34 cellular contexts compared by ENCODE assay signal in genomic region chr14:96370528-96370927, GRCh38.
"Had no signal": no experiment of that assay in that cellular context is flagged by ENCODE, and none has a peak within 500 bp of the region (broad histone marks: within the 10 kb centered on the region; RNA-seq: fewer than 3 reads in every experiment).

No MANE protein-coding gene starts in this region.

- DNase-seq: Karpas-422, Kasumi-1, MG63, MM.1S, MV-4-11, NCI-H1048, NCI-H1092, NCI-H1092 treated with DMSO at 0.1 percent for 48 hours, NCI-H1105, NCI-H1105 treated with DMSO at 0.1 percent for 48 hours, NCI-H1417, NCI-H1417 treated with DMSO at 0.1 percent for 48 hours, NCI-H1436, NCI-H1436 treated with DMSO at 0.1 percent for 48 hours, NCI-H146, NCI-H1694, NCI-H1694 treated with DMSO at 0.1 percent for 48 hours, NCI-H187, NCI-H187 treated with DMSO at 0.1 percent for 48 hours, NCI-H1930, NCI-H2029, NCI-H2029 treated with DMSO at 0.1 percent for 48 hours, NCI-H2081, NCI-H2081 treated with DMSO at 0.1 percent for 48 hours, NCI-H2107, NCI-H2171, NCI-H2171 treated with DMSO at 0.1 percent for 48 hours, NCI-H2227 treated with DMSO at 0.1 percent for 48 hours, NCI-H226, NCI-H345, NCI-H446, NCI-H446 treated with DMSO at 0.1 percent for 48 hours, NCI-H510A, NCI-H510A treated with DMSO at 0.1 percent for 48 hours had no signal

- H3K4me3 ChIP-seq: MG63 had no signal

- H3K27me3 ChIP-seq: MG63 had no signal

- H3K9me3 ChIP-seq: MG63 had no signal

- H3K36me3 ChIP-seq: MG63 had no signal
